ENCODE assay signal across 25 cellular contexts in genomic region chr4:47040828-47041227, GRCh38. TPM values are rescaled to one million over a fixed set of nuclear protein-coding genes. Genes with fewer than 3 reads are reported as not detected.
DNase-seq lines count a peak whose midpoint lies in the region; ATAC-seq and TF ChIP-seq lines count a peak whose summit lies in the region.
"Had no signal": no experiment of that assay in that cellular context is flagged by ENCODE, and none has a peak within 500 bp of the region (broad histone marks: within the 10 kb centered on the region; RNA-seq: fewer than 3 reads in every experiment).

No MANE protein-coding gene starts in this region.

- H3K36me3 ChIP-seq in IMR-90 (ENCODE audit: control insufficient read depth, insufficient read depth, low read length), result no peaks in the 10 kb centered on the region
- H3K36me3 ChIP-seq in adrenal gland (replicated peaks in 1 of 2), result no peaks in the 10 kb centered on the region
- no peaks in the 10 kb centered on the region for H3K36me3 ChIP-seq in heart left ventricle

- H4K8ac ChIP-seq in IMR-90 (ENCODE audit: low read depth in 2 of 2, low read length in 2 of 2), result no peak overlapping the region

- no peak overlapping the region for H3K27ac ChIP-seq in IMR-90 (ENCODE audit: insufficient read depth, low read length)
- H3K27ac ChIP-seq in cingulate gyrus (ENCODE audit: low read depth, low read length), result peak overlapping the region; percentile 11
- H3K27ac ChIP-seq in adrenal gland, result no peak overlapping the region
- no peak overlapping the region for H3K27ac ChIP-seq in heart left ventricle
- H3K27ac ChIP-seq: A549 had no signal

- no peak for TF ChIP-seq CTCF in IMR-90 (conservative IDR thresholded peaks at IDR 0.05; ENCODE audit: low read depth, low read length)
- no peak for TF ChIP-seq CTCF in adrenal gland (IDR thresholded peaks at IDR 0.05)
- TF ChIP-seq CTCF in MCF 10A (IDR thresholded peaks at IDR 0.05; ENCODE audit: unreplicated experiment), result no peak
- no peak for TF ChIP-seq CTCF in heart left ventricle (IDR thresholded peaks at IDR 0.05)

- no CpG with 5 or more reads among the region's 3 CpGs for WGBS in IMR-90 (ENCODE audit: extremely low coverage in 2 of 2, insufficient read length in 1 of 2), 2 experiments
- 79 to 88% (median 81%) methylated on average over 3 of the region's 3 CpGs for WGBS in adrenal gland, 4 donors
- WGBS in heart left ventricle, 4 donors, result 83 to 89% (median 87%) methylated on average over 3 of the region's 3 CpGs

- TF ChIP-seq POLR2A in IMR-90 (IDR thresholded peaks at IDR 0.05; ENCODE audit: low read depth, low read length) (no peak), adrenal gland (IDR thresholded peaks at IDR 0.05) (no peak), heart left ventricle (IDR thresholded peaks at IDR 0.05) (no peak)

- H3K79me1 ChIP-seq in IMR-90 (ENCODE audit: low read depth in 1 of 2, low read length in 2 of 2), result no peaks in the 10 kb centered on the region

- DNase-seq in IMR-90, result no peak
- peak; percentile 4 for DNase-seq in renal cortical epithelial cell (ENCODE audit: low read depth)
- no peak for DNase-seq in adrenal gland
- DNase-seq in MCF 10A (ENCODE audit: unreplicated experiment), result no peak
- no peak for DNase-seq in heart left ventricle
- DNase-seq: 8988T; ACHN; AML-193; C1 segment of cervical spinal cord; Calu3; CD4-positive, alpha-beta memory T cell; COR-L47; DMS53; DMS79 treated with DMSO at 0.1 percent for 48 hours; GF-D8; H9 had no signal

- H3K27me3 ChIP-seq in IMR-90 (ENCODE audit: control insufficient read depth, insufficient read depth, low read length) (no peaks in the 10 kb centered on the region), adrenal gland (no peaks in the 10 kb centered on the region), heart left ventricle (peaks cover 0 to 7% (median 0%) of the 10 kb centered on the region in 9 donors)

- H3K23ac ChIP-seq in IMR-90 (ENCODE audit: low read depth, low read length), result no peak overlapping the region; the same call in 1 of the 2 replicates

- no peak overlapping the region for H2BK5ac ChIP-seq in IMR-90 (ENCODE audit: low read depth, low read length, poor library complexity, severe bottlenecking)

- no peak for ATAC-seq in IMR-90 (ENCODE audit: low read depth)
- ATAC-seq in HG02763 (IDR thresholded peaks at IDR 0.05; ENCODE audit: unreplicated experiment), result no peak
- ATAC-seq in heart left ventricle, result no peak
- ATAC-seq: A549, GM23338, HCT116 had no signal

- no peak overlapping the region for H3K18ac ChIP-seq in IMR-90 (ENCODE audit: low read depth, low read length)

- no peak overlapping the region for H3K4ac ChIP-seq in IMR-90 (ENCODE audit: low read depth, low read length)

- no peak overlapping the region for H2AK9ac ChIP-seq in IMR-90 (replicated peaks; ENCODE audit: low read depth, low read length, poor library complexity)

- no peak overlapping the region for H3K4me2 ChIP-seq in IMR-90 (ENCODE audit: low read depth, low read length)
- H3K4me2 ChIP-seq: A549, GM23338 had no signal

- H3K27ac Mint-ChIP-seq in MCF 10A (ENCODE audit: low read depth, unreplicated experiment), result no peak overlapping the region
- H3K27ac Mint-ChIP-seq: CD4-positive, alpha-beta memory T cell; GM23338; H9 had no signal

- no peaks in the 10 kb centered on the region for H3K9me1 ChIP-seq in IMR-90 (ENCODE audit: insufficient read depth, low read length)

- no peak overlapping the region for H4K91ac ChIP-seq in IMR-90 (ENCODE audit: insufficient read depth, low read depth, low read length)

- peak overlapping the region; percentile 48; the same call in 1 of the 2 replicates for H2BK120ac ChIP-seq in IMR-90 (ENCODE audit: low read depth, low read length)

- H3K4me1 Mint-ChIP-seq in MCF 10A (ENCODE audit: insufficient read depth, unreplicated experiment), result no peaks in the 10 kb centered on the region
- H3K4me1 Mint-ChIP-seq: CD4-positive, alpha-beta memory T cell; H9 had no signal

- H3K4me3 ChIP-seq in IMR-90 (ENCODE audit: insufficient read depth, low read depth, low read length) (no peak overlapping the region), adrenal gland (no peak overlapping the region), heart left ventricle (no peak overlapping the region)
- H3K4me3 ChIP-seq: A549, GM23338 had no signal

- dilution Hi-C loops in IMR-90 (cut with HindIII; ENCODE audit: low sequenced_read_pairs, unreplicated experiment), result no loop called here

- no peak overlapping the region for H3K4me3 Mint-ChIP-seq in MCF 10A (ENCODE audit: unreplicated experiment)
- H3K4me3 Mint-ChIP-seq: CD4-positive, alpha-beta memory T cell; GM23338; H9 had no signal

- H3K14ac ChIP-seq in IMR-90 (replicated peaks; ENCODE audit: low read depth, low read length), result no peak overlapping the region

- POLR2A ChIA-PET in IMR-90 (lab: Charles Lee; ENCODE audit: unreplicated experiment), result no interaction called here
- POLR2A ChIA-PET in MCF 10A (lab: Yijun Ruan, JAX), result interaction anchor here (0.6 to 0.7 kb wide), 3 partner anchors 36 to 672 kb away, joined by 3 read pairs; no protein-coding TSS in a partner anchor

- no peaks in the 10 kb centered on the region for H3K4me1 ChIP-seq in IMR-90 (ENCODE audit: control insufficient read depth, insufficient read depth, low read length)
- no peaks in the 10 kb centered on the region for H3K4me1 ChIP-seq in adrenal gland (replicated peaks in 1 of 2)
- no peaks in the 10 kb centered on the region for H3K4me1 ChIP-seq in heart left ventricle
- H3K4me1 ChIP-seq: A549 had no signal

- H3K9ac ChIP-seq in IMR-90 (ENCODE audit: low read depth, low read length), result no peak overlapping the region

- BruUV-seq in IMR-90 (replicated peaks; lab: Mats Ljungman, UMichigan), result no TSS peak
- no TSS peak for BruUV-seq in MCF 10A (replicated peaks; lab: Mats Ljungman, UMichigan)

- H2AK5ac ChIP-seq in IMR-90 (ENCODE audit: low read depth, low read length), result no peak overlapping the region

- H3K27me3 Mint-ChIP-seq in MCF 10A (ENCODE audit: insufficient read depth, unreplicated experiment), result peaks cover 94% of the 10 kb centered on the region

- in situ Hi-C loops in IMR-90 (cut with MboI; ENCODE audit: low sequenced_read_pairs), result no loop called here

- CTCF ChIA-PET in IMR-90 (lab: Yijun Ruan, JAX), result no interaction called here
- CTCF ChIA-PET in MCF 10A (lab: Yijun Ruan, JAX), result interaction anchor here (0.7 kb wide), 1 partner anchor 82 kb away, joined by 3 read pairs; no protein-coding TSS in a partner anchor

- no peak for TF ChIP-seq RAD21 in IMR-90 (IDR thresholded peaks at IDR 0.05; ENCODE audit: low read length)

- H3K9me3 ChIP-seq in IMR-90 (ENCODE audit: control insufficient read depth, insufficient read depth, low read length), result no peaks in the 10 kb centered on the region
- H3K9me3 ChIP-seq in adrenal gland (replicated peaks in 1 of 3), result no peaks in the 10 kb centered on the region
- no peaks in the 10 kb centered on the region for H3K9me3 ChIP-seq in heart left ventricle
- H3K9me3 ChIP-seq: A549 had no signal

- no peak overlapping the region for H2AFZ ChIP-seq in IMR-90 (replicated peaks; ENCODE audit: low read length, poor library complexity)
- H2AFZ ChIP-seq: GM23338 had no signal

- no peak overlapping the region for H2BK15ac ChIP-seq in IMR-90 (ENCODE audit: low read depth, low read length)

- no peak overlapping the region for H4K5ac ChIP-seq in IMR-90 (ENCODE audit: low read depth, low read length)

- H2BK20ac ChIP-seq in IMR-90 (ENCODE audit: low read depth, low read length), result no peak overlapping the region

- no peaks in the 10 kb centered on the region for H3K36me3 Mint-ChIP-seq in MCF 10A (ENCODE audit: insufficient read depth, unreplicated experiment)
- H3K36me3 Mint-ChIP-seq: CD4-positive, alpha-beta memory T cell had no signal

- intact Hi-C loops in IMR-90 (cut with micrococcal nuclease) (loop anchor here (10.0 kb wide), 1 partner anchor 54 kb away; no protein-coding TSS in a partner anchor), adrenal gland (cut with DNase I) (no loop called here), MCF 10A (cut with micrococcal nuclease) (no loop called here), heart left ventricle (cut with DNase I) (no loop called here)

- H3K56ac ChIP-seq in IMR-90 (ENCODE audit: extremely low read depth, insufficient read depth, low read length), result no peak overlapping the region

- no peaks in the 10 kb centered on the region for H4K20me1 ChIP-seq in IMR-90 (ENCODE audit: insufficient read depth, low read length)

- no peaks in the 10 kb centered on the region for H3K9me3 Mint-ChIP-seq in MCF 10A (ENCODE audit: unreplicated experiment)
- H3K9me3 Mint-ChIP-seq: CD4-positive, alpha-beta memory T cell; GM23338; H9 had no signal

TF ChIP-seq in IMR-90, 13 proteins besides CTCF, POLR2A, EP300 and RAD21 (continues in another document):
- no peak for TF ChIP-seq USF2 (IDR thresholded peaks at IDR 0.05; ENCODE audit: low read depth, low read length)

RNA-seq across cellular contexts. Expression of gene GABRB1, which starts 9.5 kb away (rescaled TPM):
- total RNA-seq in IMR-90 (2012; rRNA removed), result 16.1 and 16.4 TPM in 2 replicates
- polyA plus RNA-seq in IMR-90 (2012; rRNA removed), result 4.5 and 4.7 TPM in 2 replicates
- polyA plus RNA-seq in IMR-90 (2012; cell fraction: cytosol; rRNA removed), result 2.7 and 4.0 TPM in 2 replicates
- polyA plus RNA-seq in IMR-90 (2012; cell fraction: nucleus; rRNA removed; ENCODE audit: low replicate concordance), result 4.0 and 4.5 TPM in 2 replicates
- 0.20 TPM in 1 of 2 replicates, not detected in the other for total RNA-seq in renal cortical epithelial cell
- total RNA-seq in adrenal gland, result under 1 TPM in 2 of 8 donors, not detected in 6; 0.67 to 0.69 TPM
- under 1 TPM in 1 of 3 donors, not detected in 2; 0.29 TPM for polyA plus RNA-seq in adrenal gland
- not detected in 2 replicates for total RNA-seq in MCF 10A (2022)
- total RNA-seq in heart left ventricle, result 10 to 100 TPM in 1 of 9 donors, 1 to 10 TPM in 8; 1.3 to 13.6 (median 4.8) TPM
- polyA plus RNA-seq in heart left ventricle, result 1 to 10 TPM; 1.0 to 1.5 TPM
- total RNA-seq: Calu3; CD4-positive, alpha-beta memory T cell; G401 had no signal
- polyA plus RNA-seq: A549; BJ; CD4-positive, alpha-beta memory T cell had no signal

RNA-seq across cellular contexts. Expression of gene GABRA4, which starts 47.4 kb away (rescaled TPM):
- total RNA-seq in IMR-90 (2012; rRNA removed), result 1.7 and 1.8 TPM in 2 replicates
- polyA plus RNA-seq in IMR-90 (2012; rRNA removed), result 1.1 and 1.6 TPM in 2 replicates
- polyA plus RNA-seq in IMR-90 (2012; cell fraction: cytosol; rRNA removed), result 0.05 and 0.19 TPM in 2 replicates
- polyA plus RNA-seq in IMR-90 (2012; cell fraction: nucleus; rRNA removed; ENCODE audit: low replicate concordance), result 0.32 and 0.69 TPM in 2 replicates
- total RNA-seq in renal cortical epithelial cell, result not detected in 2 replicates
- under 1 TPM in 1 of 8 donors, not detected in 7; 0.14 TPM for total RNA-seq in adrenal gland
- under 1 TPM in 1 of 3 donors, not detected in 2; under 0.01 TPM for polyA plus RNA-seq in adrenal gland
- total RNA-seq in MCF 10A (2022), result not detected in 2 replicates
- 10 to 100 TPM in 8 of 9 donors, 1 to 10 TPM in 1; 9.3 to 43.7 (median 30.5) TPM for total RNA-seq in heart left ventricle
- 1 to 10 TPM; 2.7 to 8.3 TPM for polyA plus RNA-seq in heart left ventricle
- total RNA-seq: Calu3; CD4-positive, alpha-beta memory T cell; Daoy; G401; H4; H9 had no signal
- polyA plus RNA-seq: A549; BJ; CD4-positive, alpha-beta memory T cell had no signal
